Comparison of ENCODE assay signal across 21 cellular contexts in the genomic region with DNA sequence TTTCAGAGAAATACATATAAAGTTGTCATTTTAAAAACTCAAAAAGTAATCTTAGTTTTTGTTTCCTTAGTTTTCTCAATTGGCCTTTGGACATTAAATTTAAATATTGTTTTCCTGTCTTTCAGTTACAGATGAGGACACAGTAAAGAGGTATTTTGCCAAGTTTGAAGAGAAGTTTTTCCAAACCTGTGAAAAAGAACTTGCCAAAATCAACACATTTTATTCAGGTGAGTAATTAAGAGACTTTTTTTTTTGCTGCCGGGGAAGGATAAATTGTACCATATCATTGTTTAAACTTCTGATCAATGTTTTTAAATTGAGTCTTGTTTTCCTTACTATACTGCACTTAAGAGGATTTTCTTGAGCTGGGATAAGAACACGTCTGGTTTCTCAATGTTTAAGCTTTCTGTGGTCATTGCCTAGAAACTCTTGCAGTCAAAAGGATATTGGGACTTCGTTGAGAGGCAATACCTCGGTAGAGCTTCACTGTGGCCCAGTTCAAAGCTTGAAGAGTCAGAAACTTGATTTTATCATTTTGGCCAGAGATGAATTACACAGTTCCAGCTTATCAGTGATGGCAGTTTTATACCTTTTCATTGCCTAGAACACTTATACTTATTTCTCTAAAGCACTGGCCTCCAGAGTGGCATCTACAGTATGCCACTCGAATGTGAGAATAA.
DNase-seq lines count a peak whose midpoint lies in the region; ATAC-seq, FAIRE-seq and TF ChIP-seq lines count a peak whose summit lies in the region.
"Had no signal": no experiment of that assay in that cellular context is flagged by ENCODE, and none has a peak within 500 bp of the region (broad histone marks: within the 10 kb centered on the region; RNA-seq: fewer than 3 reads in every experiment).

No MANE protein-coding gene starts in this region.

- ATAC-seq in GM18867 (IDR thresholded peaks at IDR 0.05; ENCODE audit: unreplicated experiment): no peak

- H3K27me3 Mint-ChIP-seq in astrocyte (ENCODE audit: low read depth, unreplicated experiment): no peaks in the 10 kb centered on the region
- H3K27me3 Mint-ChIP-seq in progenitor cell of endocrine pancreas: no peaks in the 10 kb centered on the region
- H3K27me3 Mint-ChIP-seq: CD4-positive, CD25-positive, alpha-beta regulatory T cell; CD8-positive, alpha-beta memory T cell had no signal

- H3K79me2 ChIP-seq in astrocyte (ENCODE audit: insufficient read depth, low read length): no peaks in the 10 kb centered on the region

- H3K36me3 ChIP-seq in astrocyte (ENCODE audit: insufficient read depth, low read length) (no peaks in the 10 kb centered on the region), bronchial epithelial cell (ENCODE audit: control insufficient read depth, insufficient read depth, low read length) (no peaks in the 10 kb centered on the region)
- H3K36me3 ChIP-seq: BE2C, HAP-1 had no signal

- no peak overlapping the region for H3K27ac ChIP-seq in astrocyte (ENCODE audit: low read depth, low read length)
- H3K27ac ChIP-seq: HL-60 had no signal

- DNase-seq in H54 (ENCODE audit: insufficient read length, low spot score) (no peak), astrocyte (ENCODE audit: low read depth) (peak; percentile 17), bronchial epithelial cell (ENCODE audit: low read depth) (peak; percentile 28), progenitor cell of endocrine pancreas (ENCODE audit: low spot score, unreplicated experiment) (no peak), foreskin fibroblast (no peak), activated T-cell treated with anti-CD3 and anti-CD28 coated beads for 4 hours (no peak), inferior parietal cortex (ENCODE audit: extremely low spot score) (no peak)
- DNase-seq: ACHN; BE2C; C1 segment of cervical spinal cord; CD4-positive, CD25-positive, alpha-beta regulatory T cell; CD8-positive, alpha-beta memory T cell; COR-L47 had no signal

- H3K4me2 ChIP-seq in astrocyte (ENCODE audit: low read length): no peak overlapping the region

- no peak for TF ChIP-seq CTCF in astrocyte (IDR thresholded peaks at IDR 0.05; ENCODE audit: insufficient read depth, low read depth, low read length)
- TF ChIP-seq CTCF in bronchial epithelial cell (IDR thresholded peaks at IDR 0.05; ENCODE audit: insufficient read depth, low read length, severe bottlenecking): no peak
- TF ChIP-seq CTCF in progenitor cell of endocrine pancreas (IDR thresholded peaks at IDR 0.05; ENCODE audit: unreplicated experiment): no peak
- no peak for TF ChIP-seq CTCF in foreskin fibroblast (IDR thresholded peaks at IDR 0.05; ENCODE audit: low read depth, low read length)

- no peak for TF ChIP-seq POLR2A in H54 (IDR thresholded peaks at IDR 0.05; ENCODE audit: low read depth, low read length)

- peaks cover 1% of the 10 kb centered on the region for H3K36me3 Mint-ChIP-seq in astrocyte (ENCODE audit: low read depth, unreplicated experiment)
- H3K36me3 Mint-ChIP-seq in progenitor cell of endocrine pancreas (ENCODE audit: insufficient read depth): peaks cover 9% of the 10 kb centered on the region

- H3K4me1 ChIP-seq in astrocyte (ENCODE audit: insufficient read depth, low read length): no peaks in the 10 kb centered on the region
- H3K4me1 ChIP-seq: BE2C, HAP-1 had no signal

- no peak overlapping the region for H3K9ac ChIP-seq in astrocyte (ENCODE audit: low read length)

- no peaks in the 10 kb centered on the region for H4K20me1 ChIP-seq in astrocyte (ENCODE audit: insufficient read depth, low read length)

- H3K4me1 Mint-ChIP-seq in astrocyte (ENCODE audit: low read depth, unreplicated experiment): peaks cover 3% of the 10 kb centered on the region
- H3K4me1 Mint-ChIP-seq in progenitor cell of endocrine pancreas (ENCODE audit: low read depth): peaks cover 24% of the 10 kb centered on the region

- no peak overlapping the region for H2AFZ ChIP-seq in astrocyte (ENCODE audit: low read depth, low read length)

- no peaks in the 10 kb centered on the region for H3K27me3 ChIP-seq in astrocyte (ENCODE audit: insufficient read depth, low read length)
- H3K27me3 ChIP-seq in bronchial epithelial cell (ENCODE audit: control insufficient read depth, insufficient read depth, low read length): no peaks in the 10 kb centered on the region
- H3K27me3 ChIP-seq: BE2C had no signal

- H3K4me3 Mint-ChIP-seq in astrocyte (ENCODE audit: unreplicated experiment): no peak overlapping the region
- H3K4me3 Mint-ChIP-seq in progenitor cell of endocrine pancreas (ENCODE audit: low read depth): no peak overlapping the region
- H3K4me3 Mint-ChIP-seq: CD4-positive, CD25-positive, alpha-beta regulatory T cell; CD8-positive, alpha-beta memory T cell had no signal

- no peaks in the 10 kb centered on the region for H3K9me3 ChIP-seq in astrocyte (ENCODE audit: insufficient read depth, low read depth, low read length)
- H3K9me3 ChIP-seq: BE2C, HAP-1 had no signal

- H3K9me3 Mint-ChIP-seq in astrocyte (ENCODE audit: unreplicated experiment): no peaks in the 10 kb centered on the region
- no peaks in the 10 kb centered on the region for H3K9me3 Mint-ChIP-seq in progenitor cell of endocrine pancreas (ENCODE audit: low read depth)
- H3K9me3 Mint-ChIP-seq: CD4-positive, CD25-positive, alpha-beta regulatory T cell; CD8-positive, alpha-beta memory T cell had no signal

- FAIRE-seq in H54 (lab: Jason Lieb, UNC): peak; percentile 6
- FAIRE-seq in astrocyte (lab: Jason Lieb, UNC): no peak
- no peak for FAIRE-seq in bronchial epithelial cell (lab: Jason Lieb, UNC)
- FAIRE-seq: A204.1, G401.6, GM12892, GM18507, H1 had no signal

- H3K27ac Mint-ChIP-seq in astrocyte (ENCODE audit: unreplicated experiment): no peak overlapping the region
- peak overlapping the region; percentile 14 for H3K27ac Mint-ChIP-seq in progenitor cell of endocrine pancreas
- H3K27ac Mint-ChIP-seq: CD4-positive, CD25-positive, alpha-beta regulatory T cell had no signal

- H3K4me3 ChIP-seq in astrocyte (ENCODE audit: insufficient read depth, low read depth, low read length) (no peak overlapping the region), bronchial epithelial cell (ENCODE audit: low read depth, low read length) (no peak overlapping the region), foreskin fibroblast (ENCODE audit: low read depth in 1 of 2, low read length in 2 of 2) (no peak overlapping the region)
- H3K4me3 ChIP-seq: HAP-1 had no signal

Comparison
In these comparisons a context has a peak if more than half of its experiments do, and no peak if none do; other contexts are left out.
1. DNase-seq: peak in astrocyte (single experiment) and bronchial epithelial cell (single experiment); none in H54 (single experiment), progenitor cell of endocrine pancreas (single experiment), foreskin fibroblast (0 of 2), activated T-cell treated with anti-CD3 and anti-CD28 coated beads for 4 hours (single experiment) and inferior parietal cortex (single experiment).